Comparison of ENCODE assay signal across 15 cellular contexts in genomic region chr1:243944429-243945160, GRCh38.
A peak's percentile ranks its signal among the peaks of the same experiment; 100 is the strongest.
DNase-seq lines count a peak whose midpoint lies in the region; ATAC-seq, FAIRE-seq and TF ChIP-seq lines count a peak whose summit lies in the region.
"Had no signal": no experiment of that assay in that cellular context is flagged by ENCODE, and none has a peak within 500 bp of the region (broad histone marks: within the 10 kb centered on the region; RNA-seq: fewer than 3 reads in every experiment).

No MANE protein-coding gene starts in this region.

- in situ Hi-C loops in Caki2 (cut with HindIII; ENCODE audit: low pct_unique_long_range_greater_than_20kb, low sequenced_read_pairs) = no loop called here

- H3K27ac Mint-ChIP-seq in chondrocyte (ENCODE audit: unreplicated experiment) = peak overlapping the region; percentile 3
- H3K27ac Mint-ChIP-seq: T-cell had no signal

- no peak overlapping the region for H3K9ac ChIP-seq in keratinocyte (ENCODE audit: control insufficient read depth, extremely low read depth, insufficient read depth, low read length)

- no peak for TF ChIP-seq CTCF in chondrocyte (IDR thresholded peaks at IDR 0.05)
- TF ChIP-seq CTCF in keratinocyte (optimal IDR thresholded peaks at IDR 0.05 in 1 of 3, IDR thresholded peaks at IDR 0.05 in 1 of 3, conservative IDR thresholded peaks at IDR 0.05 in 1 of 3; ENCODE audit: extremely low read depth in 1 of 3, insufficient read depth in 2 of 3, low read length in 3 of 3) = no peak

- H3K4me2 ChIP-seq in keratinocyte (ENCODE audit: control insufficient read depth, extremely low read depth, insufficient read depth, low read depth, low read length) = peak overlapping the region; percentile 37

- H3K4me3 Mint-ChIP-seq in chondrocyte (ENCODE audit: unreplicated experiment) = no peak overlapping the region
- H3K4me3 Mint-ChIP-seq: T-cell had no signal

- peak; percentile 84 for FAIRE-seq in keratinocyte (lab: Jason Lieb, UNC)

- no peak overlapping the region for H2AFZ ChIP-seq in keratinocyte (ENCODE audit: control insufficient read depth, low read length)

- dilution Hi-C loops in keratinocyte (cut with MboI; ENCODE audit: extremely low pct_ligation_motif_present, low sequenced_read_pairs) = no loop called here

- H3K36me3 Mint-ChIP-seq in chondrocyte (ENCODE audit: low read depth) = no peaks in the 10 kb centered on the region
- H3K36me3 Mint-ChIP-seq: T-cell had no signal

- peak; percentile 99 for DNase-seq in Caki2 (ENCODE audit: low read depth)
- peak; percentile 99 for DNase-seq in NCI-H1694 (lab: John Stamatoyannopoulos, UW)
- no peak for DNase-seq in chondrocyte (ENCODE audit: low spot score)
- DNase-seq in keratinocyte (ENCODE audit: low read depth, low spot score) = peak; percentile 64
- no peak for DNase-seq in retina
- DNase-seq in NOMO-1 treated with DMSO at 0.1 percent for 48 hours (lab: John Stamatoyannopoulos, UW; ENCODE audit: unreplicated experiment) = no peak
- DNase-seq in effector memory CD4-positive, alpha-beta T cell = no peak
- DNase-seq: activated CD8-positive, alpha-beta memory T cell treated with anti-CD3 and anti-CD28 coated beads, Interleukin-2, amount 50 U/mL, for 4 hours; C1 segment of cervical spinal cord; central memory CD4-positive, alpha-beta T cell; Karpas-422; NCI-H774; stimulated activated CD4-positive, alpha-beta T cell treated with anti-CD3 and anti-CD28 coated beads, Interleukin-2, amount 100 ng/mL, for 24 hours; T-cell had no signal

- no peak for ATAC-seq in GM19452 (IDR thresholded peaks at IDR 0.05; ENCODE audit: unreplicated experiment)
- ATAC-seq: T-cell had no signal

- H3K9me3 Mint-ChIP-seq in chondrocyte (ENCODE audit: low read depth) = no peaks in the 10 kb centered on the region
- H3K9me3 Mint-ChIP-seq: T-cell had no signal

- H3K27me3 ChIP-seq in keratinocyte (ENCODE audit: control insufficient read depth, extremely low read depth, insufficient read depth, low read length) = no peaks in the 10 kb centered on the region
- H3K27me3 ChIP-seq in effector memory CD4-positive, alpha-beta T cell (replicated peaks; ENCODE audit: control insufficient read depth, insufficient read depth, low read length, poor library complexity, severe bottlenecking) = no peaks in the 10 kb centered on the region

- H3K4me1 ChIP-seq in keratinocyte (ENCODE audit: control insufficient read depth, extremely low read depth, insufficient read depth, low read length) = peaks cover 5% of the 10 kb centered on the region
- H3K4me1 ChIP-seq in effector memory CD4-positive, alpha-beta T cell (ENCODE audit: control insufficient read depth, insufficient read depth, low read length, poor library complexity, severe bottlenecking) = no peaks in the 10 kb centered on the region

- no peaks in the 10 kb centered on the region for H3K9me3 ChIP-seq in keratinocyte (ENCODE audit: control insufficient read depth, low read depth, low read length)
- H3K9me3 ChIP-seq in effector memory CD4-positive, alpha-beta T cell (ENCODE audit: control insufficient read depth, low read length) = no peaks in the 10 kb centered on the region

- H4K20me1 ChIP-seq in keratinocyte (ENCODE audit: control insufficient read depth, extremely low read depth, insufficient read depth, low read length) = no peaks in the 10 kb centered on the region

- H3K27me3 Mint-ChIP-seq in chondrocyte (ENCODE audit: low read depth) = no peaks in the 10 kb centered on the region

- peak overlapping the region; percentile 36 for H3K27ac ChIP-seq in keratinocyte (ENCODE audit: control insufficient read depth, insufficient read depth, low read length)
- H3K27ac ChIP-seq in effector memory CD4-positive, alpha-beta T cell (ENCODE audit: insufficient read depth, low read length, poor library complexity, severe bottlenecking) = no peak overlapping the region

- H3K4me3 ChIP-seq in keratinocyte (ENCODE audit: control insufficient read depth in 2 of 3, extremely low read depth in 1 of 3, insufficient read depth in 2 of 3, low read depth in 1 of 3, low read length in 3 of 3) = no peak overlapping the region
- no peak overlapping the region for H3K4me3 ChIP-seq in effector memory CD4-positive, alpha-beta T cell (ENCODE audit: insufficient read depth, low read depth, low read length, poor library complexity, severe bottlenecking)

- peaks cover 5% of the 10 kb centered on the region for H3K4me1 Mint-ChIP-seq in chondrocyte (ENCODE audit: low read depth)
- H3K4me1 Mint-ChIP-seq: T-cell had no signal

- no peaks in the 10 kb centered on the region for H3K9me1 ChIP-seq in keratinocyte (ENCODE audit: control insufficient read depth, extremely low read depth, insufficient read depth, low read length)

- no peaks in the 10 kb centered on the region for H3K79me2 ChIP-seq in keratinocyte (ENCODE audit: control insufficient read depth, insufficient read depth, low read length)

- no peaks in the 10 kb centered on the region for H3K36me3 ChIP-seq in keratinocyte (ENCODE audit: control insufficient read depth in 2 of 2, extremely low read depth in 1 of 2, insufficient read depth in 2 of 2, low read length in 2 of 2)
- H3K36me3 ChIP-seq in effector memory CD4-positive, alpha-beta T cell (ENCODE audit: control insufficient read depth, insufficient read depth, low read length) = no peaks in the 10 kb centered on the region

Comparison
In these comparisons a context has a peak if more than half of its experiments do, and no peak if none do; other contexts are left out.
1. DNase-seq: peak in Caki2 (single experiment), NCI-H1694 (single experiment) and keratinocyte (single experiment); none in chondrocyte (single experiment), retina (single experiment), NOMO-1 treated with DMSO at 0.1 percent for 48 hours (single experiment) and effector memory CD4-positive, alpha-beta T cell (0 of 3).